Comparison of ENCODE assay signal across 17 cellular contexts in the genomic region with DNA sequence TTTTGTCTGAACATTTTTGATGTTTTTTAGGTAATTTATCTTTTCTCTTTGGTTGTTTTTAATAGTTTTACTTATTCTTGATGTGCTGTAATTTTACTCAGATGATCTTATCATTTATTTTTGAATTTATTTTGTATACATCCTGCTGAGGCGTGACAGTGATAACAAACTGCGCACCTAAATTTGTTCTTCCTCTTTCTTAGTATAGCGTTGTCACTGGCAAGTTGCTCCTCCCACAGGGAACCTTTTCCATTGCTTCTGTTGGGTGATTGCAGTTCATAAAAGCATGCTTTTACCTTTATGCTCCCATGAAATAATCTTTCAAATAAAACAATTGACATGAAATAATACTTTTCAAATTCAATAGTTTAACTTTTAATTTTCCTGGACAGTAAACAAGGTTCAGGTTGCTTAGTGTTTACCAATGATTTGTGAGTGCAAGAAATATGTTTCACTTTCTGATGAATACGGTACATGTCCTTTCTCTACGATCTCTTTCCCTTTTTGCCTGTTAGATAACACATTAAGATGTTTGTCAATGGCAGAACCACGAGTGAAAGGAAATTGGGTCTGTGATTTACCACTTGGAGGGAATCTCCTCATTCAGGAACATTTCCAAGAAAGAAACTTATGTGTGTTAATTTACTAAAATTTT.
A peak's percentile ranks its signal among the peaks of the same experiment; 100 is the strongest.
DNase-seq lines count a peak whose midpoint lies in the region; ATAC-seq, FAIRE-seq and TF ChIP-seq lines count a peak whose summit lies in the region.
"Had no signal": no experiment of that assay in that cellular context is flagged by ENCODE, and none has a peak within 500 bp of the region (broad histone marks: within the 10 kb centered on the region; RNA-seq: fewer than 3 reads in every experiment).

No MANE protein-coding gene starts in this region.

- H4K8ac ChIP-seq in H9 (replicated peaks; ENCODE audit: insufficient read length, low read depth, low read length) = no peak overlapping the region

- 1% methylated on average over 6 of the region's 6 CpGs for WGBS in GM12878 (ENCODE audit: insufficient coverage, insufficient replicate concordance, low lambda C conversion rate, missing lambda C conversion rate)
- no CpG with 5 or more reads among the region's 6 CpGs for WGBS in H9 (ENCODE audit: extremely low coverage, insufficient read length, low lambda C conversion rate)

- H3K23ac ChIP-seq in H9 (ENCODE audit: insufficient read length, low read depth, low read length) = no peak overlapping the region

- POLR2A ChIA-PET in GM12878 (lab: Charles Lee) = no interaction called here

- RAD21 ChIA-PET in GM12878 (lab: Charles Lee; ENCODE audit: unreplicated experiment) = no interaction called here

- H3K14ac ChIP-seq in H9 (ENCODE audit: insufficient read depth, low read length) = no peak overlapping the region

- peaks cover 3 to 4% of the 10 kb centered on the region in 2 experiments; a peak in 3 of 5 replicates for H3K9me3 Mint-ChIP-seq in H9

- H3K36me3 Mint-ChIP-seq in H9 (ENCODE audit: insufficient read depth in 1 of 3, low read depth in 3 of 3) = peaks cover 6 to 12% (median 12%) of the 10 kb centered on the region in 3 experiments; a peak in 6 of 7 replicates

- H4K91ac ChIP-seq in H9 (ENCODE audit: insufficient read length, low read depth, low read length) = no peak overlapping the region

- no peak overlapping the region for H2BK15ac ChIP-seq in H9 (ENCODE audit: low read depth, low read length)

- H4K20me1 ChIP-seq in GM12878 (ENCODE audit: control insufficient read depth, insufficient read depth) = no peaks in the 10 kb centered on the region
- H4K20me1 ChIP-seq in H9 (ENCODE audit: control insufficient read depth, insufficient read depth, insufficient read length) = no peaks in the 10 kb centered on the region

- H3K4me1 Mint-ChIP-seq in H9 = peaks cover 16% of the 10 kb centered on the region in 2 experiments

- BruUV-seq in GM12878 (replicated peaks; lab: Mats Ljungman, UMichigan) = no TSS peak

- H2BK20ac ChIP-seq in H9 (ENCODE audit: low read depth, low read length, poor library complexity, severe bottlenecking) = no peak overlapping the region

- no peak for TF ChIP-seq POLR2A in GM12878 (IDR thresholded peaks at IDR 0.05; ENCODE audit: low read depth, low read length)

- no peak for FAIRE-seq in GM12878 (lab: Jason Lieb, UNC)
- FAIRE-seq: RCC 7860 had no signal

- ATAC-seq in GM18519 (IDR thresholded peaks at IDR 0.05; ENCODE audit: low FRiP score, unreplicated experiment) (peak; percentile 77), GM21529 (IDR thresholded peaks at IDR 0.05; ENCODE audit: unreplicated experiment) (peak; percentile 90), HG03378 (IDR thresholded peaks at IDR 0.05; ENCODE audit: unreplicated experiment) (peak; percentile 78), GM12878 (peak; percentile 79)
- ATAC-seq: left colon had no signal

- H3K9me3 ChIP-seq in GM12878 (replicated peaks; ENCODE audit: control insufficient read depth, insufficient read depth, low read length) (no peaks in the 10 kb centered on the region), H9 (ENCODE audit: control insufficient read depth, low read depth, low read length) (no peaks in the 10 kb centered on the region)

- H3K4me3 Mint-ChIP-seq in H9 = no peak overlapping the region

- no peak overlapping the region for H3K56ac ChIP-seq in H9 (ENCODE audit: insufficient read length, low read depth, low read length)

- H2BK12ac ChIP-seq in H9 (ENCODE audit: insufficient read length, low read depth, low read length) = no peak overlapping the region

- H3K79me2 ChIP-seq in GM12878 (ENCODE audit: control insufficient read depth, insufficient read depth, low read length) (no peaks in the 10 kb centered on the region), H9 (ENCODE audit: insufficient read depth, low read length) (no peaks in the 10 kb centered on the region)

- H3K27me3 ChIP-seq in GM12878 (replicated peaks in 1 of 2; ENCODE audit: control insufficient read depth in 2 of 2, insufficient read depth in 2 of 2, low read length in 1 of 2) (no peaks in the 10 kb centered on the region), H9 (ENCODE audit: insufficient read depth, low read length) (no peaks in the 10 kb centered on the region)

- TF ChIP-seq CTCF in GM12878 (IDR thresholded peaks at IDR 0.05 in 2 of 3, conservative IDR thresholded peaks at IDR 0.05 in 1 of 3; ENCODE audit: control insufficient read depth in 2 of 3, extremely low read depth in 1 of 3, insufficient read depth in 1 of 3, low read depth in 3 of 3, low read length in 3 of 3) = no peak
- no peak for TF ChIP-seq CTCF in H9 (conservative IDR thresholded peaks at IDR 0.05)

- in situ Hi-C loops in GM12878 (cut with MboI) = no loop called here

- H3K27me3 Mint-ChIP-seq in H9 (ENCODE audit: low read depth) = no peaks in the 10 kb centered on the region

- H3T11ph ChIP-seq in H9 (ENCODE audit: low read length) = no peak overlapping the region

- no peak for DNase-seq in GM12878 (ENCODE audit: low read depth, low spot score)
- no peak for DNase-seq in AG08396 (ENCODE audit: low spot score)
- no peak for DNase-seq in T1000 (lab: John Stamatoyannopoulos, UW)
- no peak for DNase-seq in H9
- no peak for DNase-seq in stimulated activated CD4-positive, alpha-beta T cell treated with anti-CD3 and anti-CD28 coated beads, Interleukin-1b, Interleukin-23, amount 100 ng/mL, for 48 hours
- DNase-seq: activated CD8-positive, alpha-beta memory T cell treated with anti-CD3 and anti-CD28 coated beads for 24 hours; activated effector memory CD4-positive, alpha-beta T cell treated with anti-CD3 and anti-CD28 coated beads, Interleukin-2, amount 50 U/mL, for 16 hours; amygdala; left colon; NCI-H2081; NCI-H526; stimulated activated CD4-positive, alpha-beta T cell treated with anti-CD3 and anti-CD28 coated beads, Interleukin-2, amount 100 ng/mL, for 48 hours had no signal

- no peak overlapping the region for H2AK5ac ChIP-seq in H9 (ENCODE audit: insufficient read length, low read length)

- H3K4me1 ChIP-seq in GM12878 (ENCODE audit: control insufficient read depth, insufficient read depth, low read length) (no peaks in the 10 kb centered on the region), H9 (ENCODE audit: insufficient read depth, low read length) (peaks cover 4% of the 10 kb centered on the region; the same call in 1 of the 2 replicates)

- H3K4me3 ChIP-seq in GM12878 = peak overlapping the region; percentile 27; the same call in 1 of the 2 replicates

- no peak overlapping the region for H4K5ac ChIP-seq in H9 (ENCODE audit: insufficient read length, low read depth, low read length)

- H3K36me3 ChIP-seq in GM12878 (ENCODE audit: control insufficient read depth in 2 of 2, insufficient read depth in 2 of 2, low read length in 1 of 2) = no peaks in the 10 kb centered on the region; a peak in 1 of 4 replicates

- no peak overlapping the region for H3K9ac ChIP-seq in GM12878 (ENCODE audit: control insufficient read depth, insufficient read depth, low read length)
- H3K9ac ChIP-seq in H9 (ENCODE audit: extremely low read depth, insufficient read length, low read length) = no peak overlapping the region

- H3K4me2 ChIP-seq in GM12878 (ENCODE audit: control insufficient read depth, insufficient read depth) = no peak overlapping the region
- no peak overlapping the region for H3K4me2 ChIP-seq in H9 (ENCODE audit: insufficient read depth, insufficient read length, low read length)

- H3K27ac ChIP-seq in GM12878 (ENCODE audit: control insufficient read depth, insufficient read depth) (peak overlapping the region; percentile 43; the same call in 1 of the 2 replicates), H9 (ENCODE audit: insufficient read length, low read depth, low read length) (no peak overlapping the region)
- H3K27ac ChIP-seq: VCaP had no signal

- TF ChIP-seq EP300 in GM12878 (IDR thresholded peaks at IDR 0.05; ENCODE audit: borderline replicate concordance in 1 of 2, control insufficient read depth in 1 of 2, low read depth in 2 of 2, low read length in 2 of 2) = no peak

- H3K4ac ChIP-seq in H9 (ENCODE audit: low read depth, low read length) = no peak overlapping the region

- H2AFZ ChIP-seq in GM12878 (ENCODE audit: control insufficient read depth, low read depth, low read length) (peak overlapping the region; percentile 66), H9 (ENCODE audit: low read length) (no peak overlapping the region)

- H3K23me2 ChIP-seq in H9 (ENCODE audit: insufficient read length, low read depth, low read length, poor library complexity, severe bottlenecking) = no peaks in the 10 kb centered on the region

- TF ChIP-seq RAD21 in GM12878 (IDR thresholded peaks at IDR 0.05; ENCODE audit: insufficient read depth, low read depth, low read length) = no peak

- H3K27ac Mint-ChIP-seq in H9 = no peak overlapping the region

- intact Hi-C loops in GM12878 (cut with micrococcal nuclease; ENCODE audit: unreplicated experiment) = no loop called here

- no peak overlapping the region for H2BK5ac ChIP-seq in H9 (ENCODE audit: insufficient read length, low read length)

- CTCF ChIA-PET in GM12878 (lab: Yijun Ruan, JAX) = no interaction called here

- no peak overlapping the region for H3K18ac ChIP-seq in H9 (ENCODE audit: insufficient read length, low read depth, low read length)

- SMC1A ChIA-PET in GM12878 (lab: Charles Lee; ENCODE audit: uncharacterized antibody, unreplicated experiment) = no interaction called here

- H2BK120ac ChIP-seq in H9 (ENCODE audit: low read depth, low read length, poor library complexity, severe bottlenecking) = no peak overlapping the region

- H3K79me1 ChIP-seq in H9 (ENCODE audit: insufficient read depth, low read depth, low read length, poor library complexity, severe bottlenecking) = no peaks in the 10 kb centered on the region

TF ChIP-seq in GM12878, 131 proteins besides CTCF, POLR2A, EP300 and RAD21 (continues in another document):
- TF ChIP-seq GATAD2B (conservative IDR thresholded peaks at IDR 0.05; ENCODE audit: low read depth) (no peak), IRF4 (IDR thresholded peaks at IDR 0.05; ENCODE audit: low read depth, low read length) (no peak), EZH2 (IDR thresholded peaks at IDR 0.05; ENCODE audit: borderline replicate concordance, control insufficient read depth, low read depth, low read length) (no peak), ZSCAN29 (IDR thresholded peaks at IDR 0.05) (no peak), JUNB (IDR thresholded peaks at IDR 0.05) (no peak), IKZF1 (conservative IDR thresholded peaks at IDR 0.05) (no peak), NRF1 (conservative IDR thresholded peaks at IDR 0.05; ENCODE audit: low read depth, low read length) (no peak)
- TF ChIP-seq, protein P1, sequence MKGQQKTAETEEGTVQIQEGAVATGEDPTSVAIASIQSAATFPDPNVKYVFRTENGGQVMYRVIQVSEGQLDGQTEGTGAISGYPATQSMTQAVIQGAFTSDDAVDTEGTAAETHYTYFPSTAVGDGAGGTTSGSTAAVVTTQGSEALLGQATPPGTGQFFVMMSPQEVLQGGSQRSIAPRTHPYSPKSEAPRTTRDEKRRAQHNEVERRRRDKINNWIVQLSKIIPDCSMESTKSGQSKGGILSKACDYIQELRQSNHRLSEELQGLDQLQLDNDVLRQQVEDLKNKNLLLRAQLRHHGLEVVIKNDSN (IDR thresholded peaks at IDR 0.05; ENCODE audit: borderline replicate concordance, extremely low read length, insufficient read depth, low read depth, low read length) = no peak
